Comparison of ENCODE assay signal across 8 cellular contexts in the genomic region with DNA sequence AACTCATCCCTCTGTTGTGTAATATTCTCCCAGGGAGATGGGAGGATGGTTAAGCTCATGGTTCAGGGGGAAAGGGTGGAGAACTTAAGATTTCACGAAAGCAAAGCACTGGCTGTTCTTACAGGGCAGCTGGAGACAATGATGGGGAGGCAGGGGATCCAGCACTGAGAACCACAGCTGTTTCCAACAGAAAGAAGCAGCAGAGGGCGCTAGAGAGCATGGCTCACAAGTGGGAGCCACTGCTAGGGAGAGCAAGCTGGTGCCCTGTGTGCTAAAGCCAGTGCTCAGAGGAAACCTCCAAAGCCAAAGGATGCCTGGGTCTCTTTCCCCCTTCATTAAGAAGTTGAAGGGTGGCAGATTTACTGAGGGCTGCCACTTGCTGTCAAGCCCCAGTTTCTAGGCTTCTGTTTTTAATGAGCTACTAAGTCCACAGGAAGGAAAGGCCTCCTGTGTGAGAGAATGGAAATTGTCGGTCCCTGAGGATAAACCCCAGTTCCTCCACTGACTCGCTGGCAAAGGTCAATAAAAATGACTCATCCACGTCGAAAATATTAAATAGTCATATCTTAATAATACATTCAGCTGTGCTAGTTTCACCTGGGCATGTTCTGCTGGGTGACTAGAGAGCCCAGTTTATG.
DNase-seq lines count a peak whose midpoint lies in the region; ATAC-seq, FAIRE-seq and TF ChIP-seq lines count a peak whose summit lies in the region.

No MANE protein-coding gene starts in this region.

- H3K27me3 ChIP-seq in right atrium auricular region: no peaks in the 10 kb centered on the region
- no peaks in the 10 kb centered on the region for H3K27me3 ChIP-seq in small intestine (ENCODE audit: control insufficient read depth in 2 of 2, insufficient read depth in 2 of 2, low read length in 2 of 2)

- H3K27me3 Mint-ChIP-seq in activated naive CD8-positive, alpha-beta T cell treated with anti-CD3 and anti-CD28 coated beads, Interleukin-2, amount 50 U/mL, for 24 hours: no peaks in the 10 kb centered on the region

- H4K20me1 ChIP-seq in OCI-LY7 (ENCODE audit: insufficient read depth, low read length): no peaks in the 10 kb centered on the region

- peak; percentile 69 for DNase-seq in ELR (ENCODE audit: low read depth)
- peak; percentile 64 for DNase-seq in OCI-LY7 (ENCODE audit: low spot score)
- DNase-seq in activated naive CD8-positive, alpha-beta T cell treated with anti-CD3 and anti-CD28 coated beads, Interleukin-2, amount 50 U/mL, for 24 hours: peak; percentile 70
- peak; percentile 73 for DNase-seq in right atrium auricular region (ENCODE audit: low spot score)
- DNase-seq in small intestine: peak; percentile 85

- ATAC-seq in HG02798 (IDR thresholded peaks at IDR 0.05; ENCODE audit: poor library complexity, unreplicated experiment) (peak; percentile 57), GM19452 (IDR thresholded peaks at IDR 0.05; ENCODE audit: unreplicated experiment) (no peak), HG02981 (IDR thresholded peaks at IDR 0.05; ENCODE audit: unreplicated experiment) (no peak)
- peak; percentile 73 for ATAC-seq in activated naive CD8-positive, alpha-beta T cell treated with anti-CD3 and anti-CD28 coated beads, Interleukin-2, amount 50 U/mL, for 24 hours

- no peaks in the 10 kb centered on the region for H3K79me2 ChIP-seq in OCI-LY7 (ENCODE audit: insufficient read depth, low read depth, low read length)

- H2AFZ ChIP-seq in OCI-LY7 (ENCODE audit: low read length): no peak overlapping the region

- H3K36me3 ChIP-seq in OCI-LY7 (ENCODE audit: insufficient read depth, low read length): no peaks in the 10 kb centered on the region
- H3K36me3 ChIP-seq in right atrium auricular region: no peaks in the 10 kb centered on the region
- H3K36me3 ChIP-seq in small intestine (ENCODE audit: control insufficient read depth in 2 of 2, insufficient read depth in 2 of 2, low read length in 2 of 2): no peaks in the 10 kb centered on the region

- no peak overlapping the region for H3K4me2 ChIP-seq in OCI-LY7 (ENCODE audit: low read length)

- H3K4me3 Mint-ChIP-seq in activated naive CD8-positive, alpha-beta T cell treated with anti-CD3 and anti-CD28 coated beads, Interleukin-2, amount 50 U/mL, for 24 hours: no peak overlapping the region

- no TSS peak for BruUV-seq in OCI-LY7 (replicated peaks; lab: Mats Ljungman, UMichigan)

- 6 to 25% (median 16%) methylated on average over 6 of the region's 6 CpGs for WGBS in small intestine, 3 donors

- POLR2A ChIA-PET in OCI-LY7 (lab: Charles Lee): interaction anchor here (0.6 kb wide), 1 partner anchor 122 kb away, joined by 3 read pairs; no protein-coding TSS in a partner anchor

- TF ChIP-seq CTCF in OCI-LY7 (conservative IDR thresholded peaks at IDR 0.05; ENCODE audit: low read length) (peak; percentile 85), right atrium auricular region (IDR thresholded peaks at IDR 0.05) (peak; percentile 52 to 86)

- CTCF ChIA-PET in OCI-LY7 (lab: Charles Lee; ENCODE audit: unreplicated experiment): no interaction called here

- H3K4me1 ChIP-seq in OCI-LY7 (ENCODE audit: insufficient read depth, low read length, poor library complexity, severe bottlenecking) (peaks cover 9% of the 10 kb centered on the region), right atrium auricular region (peaks cover 3 to 12% of the 10 kb centered on the region in 2 donors), small intestine (ENCODE audit: control insufficient read depth in 2 of 2, insufficient read depth in 1 of 2, low read depth in 1 of 2, low read length in 1 of 2) (peaks cover 0 to 3% of the 10 kb centered on the region in 2 donors)

- H3K27ac ChIP-seq in OCI-LY7 (ENCODE audit: low read depth, low read length, poor library complexity, severe bottlenecking): no peak overlapping the region
- peak overlapping the region in 1 of 2 donors; percentile 48 for H3K27ac ChIP-seq in right atrium auricular region
- peak overlapping the region in 1 of 2 donors; percentile 15 for H3K27ac ChIP-seq in small intestine (ENCODE audit: low read depth in 1 of 2, low read length in 1 of 2)

- peaks cover 22% of the 10 kb centered on the region for H3K4me1 Mint-ChIP-seq in activated naive CD8-positive, alpha-beta T cell treated with anti-CD3 and anti-CD28 coated beads, Interleukin-2, amount 50 U/mL, for 24 hours

- H3K9me3 ChIP-seq in OCI-LY7 (ENCODE audit: low read length) (no peaks in the 10 kb centered on the region), right atrium auricular region (no peaks in the 10 kb centered on the region), small intestine (ENCODE audit: control insufficient read depth, low read depth) (no peaks in the 10 kb centered on the region)

- no peak overlapping the region for H3K4me3 ChIP-seq in OCI-LY7 (ENCODE audit: low read depth, low read length, poor library complexity, severe bottlenecking)
- no peak overlapping the region for H3K4me3 ChIP-seq in right atrium auricular region
- H3K4me3 ChIP-seq in small intestine (ENCODE audit: low read depth in 1 of 2, low read length in 2 of 2): no peak overlapping the region

- H3K27ac Mint-ChIP-seq in activated naive CD8-positive, alpha-beta T cell treated with anti-CD3 and anti-CD28 coated beads, Interleukin-2, amount 50 U/mL, for 24 hours: no peak overlapping the region

- H3K36me3 Mint-ChIP-seq in activated naive CD8-positive, alpha-beta T cell treated with anti-CD3 and anti-CD28 coated beads, Interleukin-2, amount 50 U/mL, for 24 hours (ENCODE audit: low read depth): no peaks in the 10 kb centered on the region

- intact Hi-C loops in OCI-LY7 (cut with micrococcal nuclease; ENCODE audit: unreplicated experiment): no loop called here

- FAIRE-seq in small intestine (lab: Jason Lieb, UNC): no peak

- no peaks in the 10 kb centered on the region for H3K9me2 ChIP-seq in OCI-LY7 (ENCODE audit: insufficient read depth, low read length)

- H3K9me3 Mint-ChIP-seq in activated naive CD8-positive, alpha-beta T cell treated with anti-CD3 and anti-CD28 coated beads, Interleukin-2, amount 50 U/mL, for 24 hours: no peaks in the 10 kb centered on the region

Comparison
In these comparisons a context has a peak if more than half of its experiments do, and no peak if none do; other contexts are left out.
1. ATAC-seq: peak in HG02798 (single experiment) and activated naive CD8-positive, alpha-beta T cell treated with anti-CD3 and anti-CD28 coated beads, Interleukin-2, amount 50 U/mL, for 24 hours (single experiment); none in GM19452 (single experiment) and HG02981 (single experiment).
2. Peak in every context shown above with its lines, with median percentiles within 50 percentile points of each other: DNase-seq.